Comparison of ENCODE assay signal across 17 cellular contexts in genomic region chr1:25537148-25537831, GRCh38.
"Had no signal": no experiment of that assay in that cellular context is flagged by ENCODE, and none has a peak within 500 bp of the region (broad histone marks: within the 10 kb centered on the region; RNA-seq: fewer than 3 reads in every experiment).

No MANE protein-coding gene starts in this region.

- DNase-seq: activated CD4-positive, alpha-beta memory T cell treated with anti-CD3 and anti-CD28 coated beads for 36 hours; activated CD8-positive, alpha-beta memory T cell treated with anti-CD3 and anti-CD28 coated beads, Interleukin-2, amount 10 ng/mL, durations not matched to agents 7 days and 5 days; activated naive CD8-positive, alpha-beta T cell treated with anti-CD3 and anti-CD28 coated beads, Interleukin-2, amount 10 ng/mL, durations not matched to agents 7 days and 5 days; activated T-cell treated with anti-CD3 and anti-CD28 coated beads, Interleukin-2, amount 50 U/mL, for 4 hours; central memory CD4-positive, alpha-beta T cell; colonic mucosa; hippocampal formation; left ventricle myocardium superior; mesenchymal stem cell; natural killer cell; stimulated activated CD4-positive, alpha-beta T cell treated with anti-CD3 and anti-CD28 coated beads, Interleukin-2, amount 100 ng/mL, for 48 hours; stimulated activated naive CD4-positive, alpha-beta T cell; T-helper 1 cell; T1000 had no signal

- ATAC-seq: activated CD8-positive, alpha-beta memory T cell treated with anti-CD3 and anti-CD28 coated beads, Interleukin-2, amount 10 ng/mL, durations not matched to agents 7 days and 5 days; activated T-cell treated with anti-CD3 and anti-CD28 coated beads, Interleukin-2, amount 50 U/mL, for 4 hours; left ventricle myocardium superior; natural killer cell had no signal

- H3K4me1 ChIP-seq: colonic mucosa, tibial nerve had no signal

- H3K27ac ChIP-seq: colonic mucosa, esophagus muscularis mucosa, tibial nerve, VCaP had no signal

- H3K36me3 ChIP-seq: colonic mucosa, esophagus muscularis mucosa, tibial nerve had no signal

- H3K9me3 ChIP-seq: colonic mucosa, esophagus muscularis mucosa, tibial nerve had no signal

- H3K27me3 ChIP-seq: colonic mucosa, esophagus muscularis mucosa, tibial nerve had no signal

- H3K4me3 ChIP-seq: colonic mucosa, esophagus muscularis mucosa, tibial nerve had no signal
